Comparison of ENCODE assay signal across 9 cellular contexts in genomic region chr2:161123531-161124030, GRCh38. TPM values are rescaled to one million over a fixed set of nuclear protein-coding genes. Genes with fewer than 3 reads are reported as not detected.
A peak's percentile ranks its signal among the peaks of the same experiment; 100 is the strongest.
DNase-seq lines count a peak whose midpoint lies in the region; TF ChIP-seq lines count a peak whose summit lies in the region.
"Had no signal": no experiment of that assay in that cellular context is flagged by ENCODE, and none has a peak within 500 bp of the region (broad histone marks: within the 10 kb centered on the region; RNA-seq: fewer than 3 reads in every experiment).

No MANE protein-coding gene starts in this region.

- H3K4me3 ChIP-seq in DOHH2 (ENCODE audit: low read length) = peak overlapping the region; percentile 14; the same call in 1 of the 2 replicates
- no peak overlapping the region for H3K4me3 ChIP-seq in KMS-11 (IDR thresholded peaks at IDR 0.05; ENCODE audit: insufficient read depth, low read depth, low read length)
- H3K4me3 ChIP-seq in colonic mucosa = no peak overlapping the region

- no peaks in the 10 kb centered on the region for H3K36me3 Mint-ChIP-seq in progenitor cell of endocrine pancreas (ENCODE audit: insufficient read depth)
- H3K36me3 Mint-ChIP-seq in activated CD4-positive, alpha-beta memory T cell treated with anti-CD3 and anti-CD28 coated beads for 36 hours = peaks cover 3% of the 10 kb centered on the region

- H2AFZ ChIP-seq in KMS-11 (ENCODE audit: low read depth) = 0 out of 2 replicates have a peak overlapping the region, but pooled peaks have one; percentile 31

- no peaks in the 10 kb centered on the region for H4K20me1 ChIP-seq in DOHH2 (ENCODE audit: control insufficient read depth, insufficient read depth, low read depth, low read length)
- no peaks in the 10 kb centered on the region for H4K20me1 ChIP-seq in KMS-11 (ENCODE audit: insufficient read depth)

- no peak for TF ChIP-seq CTCF in DOHH2 (IDR thresholded peaks at IDR 0.05; ENCODE audit: low read depth, low read length, poor library complexity, severe bottlenecking)
- no peak for TF ChIP-seq CTCF in KMS-11 (conservative IDR thresholded peaks at IDR 0.05; ENCODE audit: low read depth, low read length)
- no peak for TF ChIP-seq CTCF in colonic mucosa (IDR thresholded peaks at IDR 0.05)
- no peak for TF ChIP-seq CTCF in progenitor cell of endocrine pancreas (IDR thresholded peaks at IDR 0.05; ENCODE audit: unreplicated experiment)

- H3K9me3 ChIP-seq in DOHH2 (ENCODE audit: control insufficient read depth, insufficient read depth, low read length) = no peaks in the 10 kb centered on the region
- no peaks in the 10 kb centered on the region for H3K9me3 ChIP-seq in colonic mucosa

- no peaks in the 10 kb centered on the region for H3K27me3 Mint-ChIP-seq in progenitor cell of endocrine pancreas
- no peaks in the 10 kb centered on the region for H3K27me3 Mint-ChIP-seq in activated CD4-positive, alpha-beta memory T cell treated with anti-CD3 and anti-CD28 coated beads for 36 hours

- H3K9me2 ChIP-seq in DOHH2 (replicated peaks; ENCODE audit: control insufficient read depth, low read length) = no peaks in the 10 kb centered on the region

- no peak overlapping the region for H3K9ac ChIP-seq in KMS-11
- H3K9ac ChIP-seq in colonic mucosa (ENCODE audit: low read depth in 2 of 2, low read length in 2 of 2) = no peak overlapping the region

- H3K4me1 Mint-ChIP-seq in progenitor cell of endocrine pancreas (ENCODE audit: low read depth) = peaks cover 23% of the 10 kb centered on the region
- peaks cover 29% of the 10 kb centered on the region for H3K4me1 Mint-ChIP-seq in activated CD4-positive, alpha-beta memory T cell treated with anti-CD3 and anti-CD28 coated beads for 36 hours (ENCODE audit: low read depth)

- H3K4me3 Mint-ChIP-seq in progenitor cell of endocrine pancreas (ENCODE audit: low read depth) = peak overlapping the region; percentile 9
- no peak overlapping the region for H3K4me3 Mint-ChIP-seq in activated CD4-positive, alpha-beta memory T cell treated with anti-CD3 and anti-CD28 coated beads for 36 hours

- peak; percentile 54 for DNase-seq in colonic mucosa
- DNase-seq in progenitor cell of endocrine pancreas (ENCODE audit: low spot score, unreplicated experiment) = no peak
- DNase-seq in activated CD4-positive, alpha-beta memory T cell treated with anti-CD3 and anti-CD28 coated beads for 36 hours = no peak
- no peak for DNase-seq in 8988T
- no peak for DNase-seq in DMS 273 (lab: John Stamatoyannopoulos, UW; ENCODE audit: unreplicated experiment)
- DNase-seq in SKM-1 treated with dmso at 0.1 percent for 144 hours (lab: John Stamatoyannopoulos, UW; ENCODE audit: unreplicated experiment) = no peak
- DNase-seq: NCI-H2081 treated with DMSO at 0.1 percent for 48 hours had no signal

- H3K36me3 ChIP-seq in DOHH2 (ENCODE audit: control insufficient read depth, low read length) = no peaks in the 10 kb centered on the region; the same call in 1 of the 2 replicates
- no peaks in the 10 kb centered on the region for H3K36me3 ChIP-seq in KMS-11 (ENCODE audit: insufficient read depth)
- H3K36me3 ChIP-seq in colonic mucosa = no peaks in the 10 kb centered on the region

- H3K4me1 ChIP-seq in DOHH2 (ENCODE audit: control insufficient read depth, low read length) = peaks cover 66% of the 10 kb centered on the region
- H3K4me1 ChIP-seq in KMS-11 (ENCODE audit: low read depth, poor library complexity, severe bottlenecking) = peaks cover 7% of the 10 kb centered on the region
- peaks cover 14% of the 10 kb centered on the region for H3K4me1 ChIP-seq in colonic mucosa

- POLR2A ChIA-PET in activated CD4-positive, alpha-beta memory T cell treated with anti-CD3 and anti-CD28 coated beads for 36 hours (lab: Charles Lee) = interaction anchor here (1.1 to 1.5 kb wide), 2 partner anchors 13 to 46 kb away, joined by 3 to 4 read pairs; no protein-coding TSS in a partner anchor

- no peak overlapping the region for H3K27ac ChIP-seq in DOHH2 (ENCODE audit: low read depth, low read length)
- H3K27ac ChIP-seq in KMS-11 = no peak overlapping the region
- peak overlapping the region; percentile 84 for H3K27ac ChIP-seq in colonic mucosa

- H3K79me2 ChIP-seq in DOHH2 (ENCODE audit: control insufficient read depth, low read length) (0 out of 2 replicates have a peak, but pooled peaks cover 2% of the 10 kb centered on the region), KMS-11 (ENCODE audit: insufficient read depth, low read depth) (no peaks in the 10 kb centered on the region)

- H3K27me3 ChIP-seq in DOHH2 (ENCODE audit: control insufficient read depth, low read length) (no peaks in the 10 kb centered on the region), KMS-11 (ENCODE audit: insufficient read depth, low read depth) (no peaks in the 10 kb centered on the region), colonic mucosa (no peaks in the 10 kb centered on the region)

- H3F3A ChIP-seq in DOHH2 (ENCODE audit: control insufficient read depth, insufficient read depth) = no peaks in the 10 kb centered on the region; the same call in 1 of the 2 replicates

- no peaks in the 10 kb centered on the region for H3K9me3 Mint-ChIP-seq in progenitor cell of endocrine pancreas (ENCODE audit: low read depth)
- H3K9me3 Mint-ChIP-seq in activated CD4-positive, alpha-beta memory T cell treated with anti-CD3 and anti-CD28 coated beads for 36 hours = no peaks in the 10 kb centered on the region

- CTCF ChIA-PET in activated CD4-positive, alpha-beta memory T cell treated with anti-CD3 and anti-CD28 coated beads for 36 hours (lab: Charles Lee) = interaction anchor here (1.9 to 2.1 kb wide), 2 partner anchors 60 kb away, joined by 5 to 6 read pairs; no protein-coding TSS in a partner anchor

- H3K4me2 ChIP-seq in DOHH2 (ENCODE audit: low read length) (peak overlapping the region; percentile 39), KMS-11 (0 out of 2 replicates have a peak overlapping the region, but pooled peaks have one; percentile 3)

- peak overlapping the region; percentile 79 for H3K27ac Mint-ChIP-seq in progenitor cell of endocrine pancreas
- H3K27ac Mint-ChIP-seq in activated CD4-positive, alpha-beta memory T cell treated with anti-CD3 and anti-CD28 coated beads for 36 hours = no peak overlapping the region

- intact Hi-C loops in colonic mucosa (cut with DNase I) = no loop called here
- intact Hi-C loops in activated CD4-positive, alpha-beta memory T cell treated with anti-CD3 and anti-CD28 coated beads for 36 hours (cut with micrococcal nuclease) = loop anchor here (1.0 to 5.0 kb wide), 6 partner anchors 13 to 901 kb away; partner anchors contain the start of gene TANK

RNA-seq across cellular contexts. Expression of gene TANK, which starts 36.6 kb away (rescaled TPM):
- total RNA-seq in colonic mucosa = 10 to 100 TPM; 47.4 to 60.7 TPM
- 33.5 and 34.4 TPM in 2 replicates for total RNA-seq in progenitor cell of endocrine pancreas
- total RNA-seq in activated CD4-positive, alpha-beta memory T cell treated with anti-CD3 and anti-CD28 coated beads for 36 hours = 10 to 100 TPM; 71.4 to 74.1 TPM
